ENCODE assay signal across 8 cellular contexts in genomic region chr19:40570313-40571004, GRCh38. TPM values are rescaled to one million over a fixed set of nuclear protein-coding genes. Genes with fewer than 3 reads are reported as not detected.
DNase-seq lines count a peak whose midpoint lies in the region; ATAC-seq and TF ChIP-seq lines count a peak whose summit lies in the region.

No MANE protein-coding gene starts in this region.

- H3K27ac ChIP-seq in SK-N-MC (no peak overlapping the region), testis (peak overlapping the region; percentile 65 to 68)

- TF ChIP-seq POLR2A in NB4 (IDR thresholded peaks at IDR 0.05; ENCODE audit: extremely low read depth, insufficient read length) = no peak
- TF ChIP-seq POLR2A in testis (IDR thresholded peaks at IDR 0.05) = no peak

- DNase-seq in GM04504 (ENCODE audit: low read depth) (peak; percentile 99), NB4 (ENCODE audit: low read depth) (peak; percentile 95), SK-N-MC (ENCODE audit: low read depth, low spot score) (peak; percentile 95), glomerular visceral epithelial cell (ENCODE audit: extremely low spot score) (peak; percentile 100), omental fat pad (ENCODE audit: low spot score) (peak; percentile 92), testis (peak; percentile 99)
- DNase-seq in activated naive CD4-positive, alpha-beta T cell treated with anti-CD3 and anti-CD28 coated beads, Interleukin-2, amount 50 U/mL, for 16 hours = peak; percentile 91

- 1% methylated on average over 27 to 30 of the region's 53 CpGs for whole genome bisulfite sequencing in testis, 2 donors

- no peaks in the 10 kb centered on the region for H3K9me3 ChIP-seq in SK-N-MC (ENCODE audit: low read depth, low read length)
- H3K9me3 ChIP-seq in testis = no peaks in the 10 kb centered on the region

- H3K4me1 ChIP-seq in testis = peaks cover 3% of the 10 kb centered on the region

- H3K4me3 ChIP-seq in NB4 (ENCODE audit: low read depth, low read length) (peak overlapping the region; percentile 25), SK-N-MC (peak overlapping the region; percentile 84), testis (peak overlapping the region; percentile 34 to 41)

- H3K9ac ChIP-seq in SK-N-MC (ENCODE audit: insufficient read length) = peak overlapping the region; percentile 69

- H3K27me3 ChIP-seq in testis = no peaks in the 10 kb centered on the region

- H3K36me3 ChIP-seq in SK-N-MC (ENCODE audit: insufficient read depth, low read length) (no peaks in the 10 kb centered on the region), testis (ENCODE audit: low read depth, missing control alignments) (no peaks in the 10 kb centered on the region)

- TF ChIP-seq CTCF in NB4 (IDR thresholded peaks at IDR 0.05; ENCODE audit: low read depth, low read length) (no peak), omental fat pad (IDR thresholded peaks at IDR 0.05) (no peak), testis (IDR thresholded peaks at IDR 0.05) (peak; percentile 17 to 62 (median 22))

- intact Hi-C loops in testis (cut with DNase I; ENCODE audit: low total_unique reads) = no loop called here

- ATAC-seq in HG02571 (IDR thresholded peaks at IDR 0.05; ENCODE audit: unreplicated experiment) (peak; percentile 73), omental fat pad (ENCODE audit: low FRiP score) (peak; percentile 97)

RNA-seq across cellular contexts. Expression of gene SHKBP1, which starts 6.2 kb away (rescaled TPM):
- total RNA-seq in omental fat pad = 10 to 100 TPM; 37.0 to 87.5 (median 47.8) TPM
- total RNA-seq in testis = 10 to 100 TPM; 35.6 to 56.3 TPM
- polyA plus RNA-seq in testis (ENCODE audit: insufficient read depth, low read depth, low replicate concordance) = 37.2 TPM

RNA-seq across cellular contexts. Expression of gene LTBP4, which starts 30.7 kb away (rescaled TPM):
- total RNA-seq in omental fat pad (100 to 1,000 TPM in 3 of 4 donors, 10 to 100 TPM in 1; 73.5 to 197 (median 114) TPM), testis (100 to 1,000 TPM; 309 to 417 TPM)
- polyA plus RNA-seq in testis (ENCODE audit: insufficient read depth, low read depth, low replicate concordance) = 270 TPM

Comparison
In these comparisons a context has a peak if more than half of its experiments do, and no peak if none do; other contexts are left out.
1. H3K4me3 ChIP-seq: peak in every context shown above with its lines; median percentile 84 in SK-N-MC; 38 in testis; 25 in NB4.
2. CTCF ChIP-seq: peak in testis (3 of 3); none in NB4 (single experiment) and omental fat pad (0 of 3).
3. Peak in every context shown above with its lines, with median percentiles within 50 percentile points of each other: DNase-seq.